ENCODE assay signal across 15 cellular contexts in the genomic region with DNA sequence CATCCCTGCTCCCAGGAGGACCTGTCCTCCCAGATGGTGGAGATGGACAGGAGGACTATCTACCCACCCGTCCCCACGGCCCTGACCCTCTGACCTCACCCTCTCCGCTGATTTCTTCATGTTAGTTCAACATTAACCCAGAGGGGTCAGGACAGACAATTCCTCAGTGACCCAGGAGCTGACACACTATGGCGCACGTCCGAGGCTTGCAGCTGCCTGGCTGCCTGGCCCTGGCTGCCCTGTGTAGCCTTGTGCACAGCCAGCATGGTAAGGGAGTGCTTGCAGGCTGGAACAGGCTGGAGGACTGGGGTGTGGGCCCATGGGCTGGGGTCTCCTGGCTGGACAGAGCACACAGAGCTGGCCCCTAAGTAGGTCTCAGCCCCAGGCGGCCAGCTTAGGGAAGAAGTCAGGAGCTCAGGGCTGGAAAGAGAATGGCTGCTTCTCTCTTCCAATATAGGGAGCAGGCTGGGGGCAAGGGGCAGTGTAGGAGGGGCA. TPM values are rescaled to one million over a fixed set of nuclear protein-coding genes. Genes with fewer than 3 reads are reported as not detected.
DNase-seq lines count a peak whose midpoint lies in the region; ATAC-seq and TF ChIP-seq lines count a peak whose summit lies in the region.
"Had no signal": no experiment of that assay in that cellular context is flagged by ENCODE, and none has a peak within 500 bp of the region (broad histone marks: within the 10 kb centered on the region; RNA-seq: fewer than 3 reads in every experiment).

A gene (plus strand): TSS at position 166 of the 495 bp plus-strand sequence. CDS start 23 bp downstream, at position 189.

- DNase-seq in Right ventricle myocardium superior (no peak), left ventricle myocardium superior (no peak), RWPE1 (ENCODE audit: low spot score) (no peak), transverse colon (no peak), T-helper 9 cell (no peak)
- DNase-seq: activated CD4-positive, alpha-beta memory T cell treated with anti-CD3 and anti-CD28 coated beads, Interleukin-2, amount 10 ng/mL, durations not matched to agents 7 days and 5 days; aorta; KG1; NCI-H146; NCI-H345; stimulated activated naive CD4-positive, alpha-beta T cell treated with Interleukin-2 at 50 U/mL for 16 hours had no signal

- TF ChIP-seq POLR2A in transverse colon (IDR thresholded peaks at IDR 0.05) = no peak

- WGBS in liver = 33% methylated on average over 7 of the region's 7 CpGs
- 66% methylated on average over 7 of the region's 7 CpGs; no CpG with 5 or more reads in 1 of the 2 donors for WGBS in transverse colon (ENCODE audit: low coverage in 1 of 2), 2 donors

- ATAC-seq in Right ventricle myocardium superior (ENCODE audit: poor library complexity) = peak; percentile 27
- ATAC-seq in left ventricle myocardium superior = no peak
- no peak for ATAC-seq in GM18861 (IDR thresholded peaks at IDR 0.05; ENCODE audit: unreplicated experiment)
- no peak for ATAC-seq in HG02885 (IDR thresholded peaks at IDR 0.05; ENCODE audit: poor library complexity, unreplicated experiment)

- no peaks in the 10 kb centered on the region for H3K9me3 ChIP-seq in liver (ENCODE audit: control insufficient read depth in 4 of 4, low read length in 3 of 4)
- H3K9me3 ChIP-seq in transverse colon = no peaks in the 10 kb centered on the region

- in situ Hi-C loops in transverse colon (cut with MboI; ENCODE audit: low pct_ligation_motif_present in 1 of 4, low pct_unique_long_range_greater_than_20kb in 1 of 4, low sequenced_read_pairs in 3 of 4) = no loop called here

- no peak for TF ChIP-seq EP300 in transverse colon (IDR thresholded peaks at IDR 0.05; ENCODE audit: low read depth)

- POLR2A ChIA-PET in RWPE1 (lab: Yijun Ruan, JAX; ENCODE audit: low non-redundant PET) = interaction anchor here (0.6 kb wide), 1 partner anchor 476 kb away, joined by 3 read pairs; no protein-coding TSS in a partner anchor

- CTCF ChIA-PET in RWPE1 (lab: Yijun Ruan, JAX) = interaction anchor here (0.7 kb wide), 1 partner anchor 25 kb away, joined by 4 read pairs; no protein-coding TSS in a partner anchor

- TF ChIP-seq RAD21 in liver (IDR thresholded peaks at IDR 0.05) = peak; percentile 27 to 60

- intact Hi-C loops in Right ventricle myocardium superior (cut with DNase I) (no loop called here), left ventricle myocardium superior (cut with micrococcal nuclease) (no loop called here), transverse colon (cut with DNase I; ENCODE audit: low total_unique reads) (no loop called here)

- H3K27me3 ChIP-seq in liver (ENCODE audit: control insufficient read depth in 4 of 4, insufficient read depth in 4 of 4, low read length in 3 of 4) = no peaks in the 10 kb centered on the region
- no peaks in the 10 kb centered on the region for H3K27me3 ChIP-seq in transverse colon

- H3K4me1 ChIP-seq in liver (ENCODE audit: control insufficient read depth in 4 of 4, insufficient read depth in 4 of 4, low read length in 3 of 4) (peaks cover 8 to 44% (median 29%) of the 10 kb centered on the region in 4 donors), transverse colon (peaks cover 0 to 12% (median 5%) of the 10 kb centered on the region in 4 donors)
- H3K4me1 ChIP-seq: parathyroid adenoma had no signal

- peak within 1 kb of the TSS; percentile 37 for H3K27ac ChIP-seq in RWPE1
- H3K27ac ChIP-seq in liver (ENCODE audit: low read depth in 1 of 2, low read length in 2 of 2) = peak within 1 kb of the TSS; percentile 84 to 99
- peak within 1 kb of the TSS in 3 of 4 donors; percentile 49 to 59 (median 51) for H3K27ac ChIP-seq in transverse colon
- H3K27ac ChIP-seq: parathyroid adenoma had no signal

- H3K36me3 ChIP-seq in liver (ENCODE audit: control insufficient read depth in 4 of 4, insufficient read depth in 3 of 4, low read depth in 1 of 4, low read length in 3 of 4) = peaks cover 0 to 12% (median 2%) of the 10 kb centered on the region in 4 donors
- H3K36me3 ChIP-seq in transverse colon = no peaks in the 10 kb centered on the region

- H3K9ac ChIP-seq in liver (ENCODE audit: low read depth in 1 of 2, low read length in 2 of 2) = peak within 1 kb of the TSS; percentile 92
- H3K9ac ChIP-seq: parathyroid adenoma had no signal

- H3K4me3 ChIP-seq in liver (ENCODE audit: low read depth in 1 of 3, low read length in 3 of 3) (peak within 1 kb of the TSS; percentile 69 to 91 (median 77)), transverse colon (no peak within 1 kb of the TSS)

- TF ChIP-seq CTCF in RWPE1 (conservative IDR thresholded peaks at IDR 0.05; ENCODE audit: low read depth) (no peak), liver (IDR thresholded peaks at IDR 0.05; ENCODE audit: low read depth, low read length, missing input control) (no peak), transverse colon (IDR thresholded peaks at IDR 0.05) (no peak)

TF ChIP-seq in liver, 16 proteins besides CTCF, POLR2A, EP300 and RAD21:
- peak; percentile 92 to 93 for TF ChIP-seq RXRA (IDR thresholded peaks at IDR 0.05)
- TF ChIP-seq, protein P1, sequence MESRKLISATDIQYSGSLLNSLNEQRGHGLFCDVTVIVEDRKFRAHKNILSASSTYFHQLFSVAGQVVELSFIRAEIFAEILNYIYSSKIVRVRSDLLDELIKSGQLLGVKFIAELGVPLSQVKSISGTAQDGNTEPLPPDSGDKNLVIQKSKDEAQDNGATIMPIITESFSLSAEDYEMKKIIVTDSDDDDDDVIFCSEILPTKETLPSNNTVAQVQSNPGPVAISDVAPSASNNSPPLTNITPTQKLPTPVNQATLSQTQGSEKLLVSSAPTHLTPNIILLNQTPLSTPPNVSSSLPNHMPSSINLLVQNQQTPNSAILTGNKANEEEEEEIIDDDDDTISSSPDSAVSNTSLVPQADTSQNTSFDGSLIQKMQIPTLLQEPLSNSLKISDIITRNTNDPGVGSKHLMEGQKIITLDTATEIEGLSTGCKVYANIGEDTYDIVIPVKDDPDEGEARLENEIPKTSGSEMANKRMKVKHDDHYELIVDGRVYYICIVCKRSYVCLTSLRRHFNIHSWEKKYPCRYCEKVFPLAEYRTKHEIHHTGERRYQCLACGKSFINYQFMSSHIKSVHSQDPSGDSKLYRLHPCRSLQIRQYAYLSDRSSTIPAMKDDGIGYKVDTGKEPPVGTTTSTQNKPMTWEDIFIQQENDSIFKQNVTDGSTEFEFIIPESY (IDR thresholded peaks at IDR 0.05) = no peak
- TF ChIP-seq, protein P2, sequence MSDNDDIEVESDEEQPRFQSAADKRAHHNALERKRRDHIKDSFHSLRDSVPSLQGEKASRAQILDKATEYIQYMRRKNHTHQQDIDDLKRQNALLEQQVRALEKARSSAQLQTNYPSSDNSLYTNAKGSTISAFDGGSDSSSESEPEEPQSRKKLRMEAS (IDR thresholded peaks at IDR 0.05) = peak; percentile 26
- no peak for TF ChIP-seq HNF4G (IDR thresholded peaks at IDR 0.05)
- TF ChIP-seq FOXA1 (IDR thresholded peaks at IDR 0.05) = no peak
- TF ChIP-seq, protein P3, sequence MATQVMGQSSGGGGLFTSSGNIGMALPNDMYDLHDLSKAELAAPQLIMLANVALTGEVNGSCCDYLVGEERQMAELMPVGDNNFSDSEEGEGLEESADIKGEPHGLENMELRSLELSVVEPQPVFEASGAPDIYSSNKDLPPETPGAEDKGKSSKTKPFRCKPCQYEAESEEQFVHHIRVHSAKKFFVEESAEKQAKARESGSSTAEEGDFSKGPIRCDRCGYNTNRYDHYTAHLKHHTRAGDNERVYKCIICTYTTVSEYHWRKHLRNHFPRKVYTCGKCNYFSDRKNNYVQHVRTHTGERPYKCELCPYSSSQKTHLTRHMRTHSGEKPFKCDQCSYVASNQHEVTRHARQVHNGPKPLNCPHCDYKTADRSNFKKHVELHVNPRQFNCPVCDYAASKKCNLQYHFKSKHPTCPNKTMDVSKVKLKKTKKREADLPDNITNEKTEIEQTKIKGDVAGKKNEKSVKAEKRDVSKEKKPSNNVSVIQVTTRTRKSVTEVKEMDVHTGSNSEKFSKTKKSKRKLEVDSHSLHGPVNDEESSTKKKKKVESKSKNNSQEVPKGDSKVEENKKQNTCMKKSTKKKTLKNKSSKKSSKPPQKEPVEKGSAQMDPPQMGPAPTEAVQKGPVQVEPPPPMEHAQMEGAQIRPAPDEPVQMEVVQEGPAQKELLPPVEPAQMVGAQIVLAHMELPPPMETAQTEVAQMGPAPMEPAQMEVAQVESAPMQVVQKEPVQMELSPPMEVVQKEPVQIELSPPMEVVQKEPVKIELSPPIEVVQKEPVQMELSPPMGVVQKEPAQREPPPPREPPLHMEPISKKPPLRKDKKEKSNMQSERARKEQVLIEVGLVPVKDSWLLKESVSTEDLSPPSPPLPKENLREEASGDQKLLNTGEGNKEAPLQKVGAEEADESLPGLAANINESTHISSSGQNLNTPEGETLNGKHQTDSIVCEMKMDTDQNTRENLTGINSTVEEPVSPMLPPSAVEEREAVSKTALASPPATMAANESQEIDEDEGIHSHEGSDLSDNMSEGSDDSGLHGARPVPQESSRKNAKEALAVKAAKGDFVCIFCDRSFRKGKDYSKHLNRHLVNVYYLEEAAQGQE (IDR thresholded peaks at IDR 0.05) = peak; percentile 65
- peak; percentile 16 to 70 for TF ChIP-seq JUND (IDR thresholded peaks at IDR 0.05)
- no peak for TF ChIP-seq FOXA2 (IDR thresholded peaks at IDR 0.05)
- TF ChIP-seq SP1 (IDR thresholded peaks at IDR 0.05) = peak; percentile 47
- peak; percentile 80 to 82 for TF ChIP-seq HNF4A (conservative IDR thresholded peaks at IDR 0.05)
- peak; percentile 94 for TF ChIP-seq TAF1 (conservative IDR thresholded peaks at IDR 0.05)
- no peak for TF ChIP-seq EGR1 (IDR thresholded peaks at IDR 0.05; ENCODE audit: low read depth in 2 of 2)
- TF ChIP-seq YY1 (IDR thresholded peaks at IDR 0.05) = peak; percentile 86
- TF ChIP-seq, protein P4, sequence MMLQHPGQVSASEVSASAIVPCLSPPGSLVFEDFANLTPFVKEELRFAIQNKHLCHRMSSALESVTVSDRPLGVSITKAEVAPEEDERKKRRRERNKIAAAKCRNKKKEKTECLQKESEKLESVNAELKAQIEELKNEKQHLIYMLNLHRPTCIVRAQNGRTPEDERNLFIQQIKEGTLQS (IDR thresholded peaks at IDR 0.05) = peak; percentile 51
- TF ChIP-seq GABPA (IDR thresholded peaks at IDR 0.05 in 1 of 2, conservative IDR thresholded peaks at IDR 0.05 in 1 of 2) = peak in 1 of 2 donors; percentile 72
- TF ChIP-seq NR2F2 (IDR thresholded peaks at IDR 0.05) = peak; percentile 95

RNA-seq across cellular contexts. Expression of the gene that starts here (rescaled TPM):
- total RNA-seq in Right ventricle myocardium superior (0.11 TPM), left ventricle myocardium superior (not detected), liver (1,000 to 10,000 TPM in 1 of 2 donors, 100 to 1,000 TPM in 1; 631 to 1,505 TPM), transverse colon (under 1 TPM in 2 of 4 donors, not detected in 2; 0.41 to 0.48 TPM)
- polyA plus RNA-seq in liver = 1,000 to 10,000 TPM; 1,126 to 1,337 TPM
- total RNA-seq: activated CD4-positive, alpha-beta memory T cell treated with anti-CD3 and anti-CD28 coated beads, Interleukin-2, amount 10 ng/mL, durations not matched to agents 7 days and 5 days had no signal

Comparison
In these comparisons a context has a peak if more than half of its experiments do, and no peak if none do; other contexts are left out.
1. RNA of the gene that starts here (total RNA-seq): 631 to 1,505 TPM in liver; 0.41 to 0.48 TPM in transverse colon, 0.11 TPM in Right ventricle myocardium superior (single experiment) and not detected in left ventricle myocardium superior (single experiment); every median in the first group is over 100 times any median in the second.
2. Peak in ATAC-seq in Right ventricle myocardium superior; RNA of the gene not detected or under 1 TPM.
3. H3K27ac ChIP-seq: peak in every context shown above with its lines; median percentile 92 in liver; 51 in transverse colon; 37 in RWPE1.
4. H3K4me3 ChIP-seq: peak in liver (3 of 3); none in transverse colon (0 of 4).